20 cellular contexts compared by ENCODE assay signal in the genomic region with DNA sequence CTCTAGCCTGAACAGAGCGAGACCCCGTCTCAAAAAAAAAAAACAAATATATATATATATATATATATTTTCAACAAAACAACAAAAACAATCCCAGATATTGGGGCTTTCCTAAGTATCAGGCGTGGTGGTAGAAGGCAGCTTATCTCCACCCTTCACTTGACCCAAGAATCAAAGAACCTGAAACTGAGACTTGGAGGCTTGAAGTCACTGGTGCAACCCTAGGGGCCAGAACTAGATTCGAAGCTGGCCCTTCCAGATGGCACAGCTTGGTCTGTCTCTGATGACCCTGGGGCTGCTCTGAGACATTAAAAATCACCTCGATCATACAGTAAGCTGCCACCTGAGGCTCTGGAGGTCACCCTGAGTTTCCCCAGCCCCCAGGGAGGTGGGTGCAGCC. TPM values are rescaled to one million over a fixed set of nuclear protein-coding genes. Genes with fewer than 3 reads are reported as not detected.
"Had no signal": no experiment of that assay in that cellular context is flagged by ENCODE, and none has a peak within 500 bp of the region (broad histone marks: within the 10 kb centered on the region; RNA-seq: fewer than 3 reads in every experiment).

No MANE protein-coding gene starts in this region.

- H3K4me2 ChIP-seq: smooth muscle cell had no signal

- H3K4me1 ChIP-seq: gastrocnemius medialis had no signal

- H3K4me3 ChIP-seq: smooth muscle cell, upper lobe of right lung had no signal

- H3K9me3 ChIP-seq: gastrocnemius medialis, suprapubic skin, upper lobe of right lung had no signal

- ATAC-seq: gastrocnemius medialis; left colon; natural killer cell; right cardiac atrium; stimulated activated naive CD8-positive, alpha-beta T cell treated with anti-CD3 and anti-CD28 coated beads, Interleukin-15, Interleukin-2, amounts not matched to agents 100 U/mL and 50 U/mL, for 24 hours; upper lobe of right lung had no signal

- FAIRE-seq: islet of Langerhans had no signal

- DNase-seq: activated CD4-positive, CD25-positive, alpha-beta regulatory T cell treated with anti-CD3 and anti-CD28 coated beads, Interleukin-2, amount 50 U/mL, for 72 hours; activated naive CD4-positive, alpha-beta T cell treated with Interleukin-2 at 50 U/mL for 16 hours; anterior cingulate cortex; cerebellar nuclear complex; dermis blood vessel endothelial cell; gastrocnemius medialis; left colon; natural killer cell; nucleus accumbens; right cardiac atrium; stimulated activated naive CD8-positive, alpha-beta T cell treated with anti-CD3 and anti-CD28 coated beads, Interleukin-15, Interleukin-2, amounts not matched to agents 100 U/mL and 50 U/mL, for 24 hours; upper lobe of right lung had no signal

- H3K36me3 ChIP-seq: gastrocnemius medialis, suprapubic skin, upper lobe of right lung had no signal

- H3K27ac ChIP-seq: epithelial cell of prostate, gastrocnemius medialis, suprapubic skin had no signal

RNA-seq across cellular contexts. Expression of gene KCNMB1, which starts 1.3 kb away (rescaled TPM):
- total RNA-seq: activated CD8-positive, alpha-beta memory T cell treated with anti-CD3 and anti-CD28 coated beads for 36 hours; dermis blood vessel endothelial cell; lung microvascular endothelial cell; progenitor cell of endocrine pancreas; T-helper 1 cell treated with Interleukin-12 subunit alpha and Interleukin-12 subunit beta and Interleukin-4 antibody, amounts not matched to agents 30 ng/mL and 1 ng/mL, for 36 hours had no signal
